ENCODE assay signal across 12 cellular contexts in genomic region chr18:36352384-36352783, GRCh38. TPM values are rescaled to one million over a fixed set of nuclear protein-coding genes. Genes with fewer than 3 reads are reported as not detected.
DNase-seq lines count a peak whose midpoint lies in the region; ATAC-seq and TF ChIP-seq lines count a peak whose summit lies in the region.
"Had no signal": no experiment of that assay in that cellular context is flagged by ENCODE, and none has a peak within 500 bp of the region (broad histone marks: within the 10 kb centered on the region; RNA-seq: fewer than 3 reads in every experiment).

No MANE protein-coding gene starts in this region.

- no peaks in the 10 kb centered on the region for H3K79me2 ChIP-seq in smooth muscle cell (ENCODE audit: low read depth)

- H3K4me1 ChIP-seq in RWPE2 (ENCODE audit: insufficient read depth, poor library complexity, severe bottlenecking) (peaks cover 34% of the 10 kb centered on the region), smooth muscle cell (ENCODE audit: low read depth) (peaks cover 19% of the 10 kb centered on the region)
- H3K4me1 ChIP-seq: upper lobe of left lung had no signal

- peak; percentile 82 for ATAC-seq in RWPE2 (ENCODE audit: low read depth)

- DNase-seq in DMS 273 (lab: John Stamatoyannopoulos, UW; ENCODE audit: unreplicated experiment) (peak; percentile 50), DMS 273 treated with DMSO at 0.1 percent for 48 hours (lab: John Stamatoyannopoulos, UW) (no peak), RWPE2 (ENCODE audit: low spot score) (no peak), fibroblast of pulmonary artery (ENCODE audit: low read depth) (peak; percentile 96), smooth muscle cell (lab: John Stamatoyannopoulos, UW; ENCODE audit: unreplicated experiment) (no peak), NCI-H510A treated with DMSO at 0.1 percent for 48 hours (lab: John Stamatoyannopoulos, UW) (no peak), NCI-H748 (lab: John Stamatoyannopoulos, UW; ENCODE audit: unreplicated experiment) (no peak)
- no peak for DNase-seq in activated CD8-positive, alpha-beta memory T cell treated with anti-CD3 and anti-CD28 coated beads, Interleukin-2, amount 50 U/mL, for 4 hours
- DNase-seq: NCI-H510A; stimulated activated CD4-positive, alpha-beta T cell treated with anti-CD3 and anti-CD28 coated beads, Interleukin-4, amount 100 ng/mL, for 4 hours; upper lobe of left lung had no signal

- no peaks in the 10 kb centered on the region for H3F3A ChIP-seq in smooth muscle cell (ENCODE audit: low read depth)

- H3K9ac ChIP-seq in smooth muscle cell (ENCODE audit: low read depth), result no peak overlapping the region

- WGBS in smooth muscle cell (ENCODE audit: low lambda C conversion rate), result 9% methylated on average over 3 of the region's 3 CpGs

- H3K9me3 ChIP-seq in RWPE2 (ENCODE audit: severe bottlenecking) (no peaks in the 10 kb centered on the region), smooth muscle cell (replicated peaks; ENCODE audit: low read depth) (no peaks in the 10 kb centered on the region)
- H3K9me3 ChIP-seq: upper lobe of left lung had no signal

- no peak overlapping the region for H2AFZ ChIP-seq in smooth muscle cell (ENCODE audit: low read depth)

- H3K27ac ChIP-seq in RWPE2 (ENCODE audit: poor library complexity, severe bottlenecking) (no peak overlapping the region), smooth muscle cell (ENCODE audit: low read depth) (no peak overlapping the region)
- H3K27ac ChIP-seq: upper lobe of left lung had no signal

- no peaks in the 10 kb centered on the region for H3K27me3 ChIP-seq in RWPE2 (ENCODE audit: insufficient read depth, poor library complexity, severe bottlenecking)
- H3K27me3 ChIP-seq in smooth muscle cell (ENCODE audit: low read depth), result no peaks in the 10 kb centered on the region
- H3K27me3 ChIP-seq: upper lobe of left lung had no signal

- TF ChIP-seq CTCF in RWPE2 (IDR thresholded peaks at IDR 0.05; ENCODE audit: poor library complexity, severe bottlenecking) (no peak), fibroblast of pulmonary artery (IDR thresholded peaks at IDR 0.05; ENCODE audit: low read length, missing control alignments) (no peak), smooth muscle cell (IDR thresholded peaks at IDR 0.05; ENCODE audit: borderline replicate concordance, insufficient read depth, poor library complexity, severe bottlenecking) (no peak)

- no peaks in the 10 kb centered on the region for H4K20me1 ChIP-seq in smooth muscle cell (ENCODE audit: low read depth)

- H3K4me3 ChIP-seq in RWPE2 (ENCODE audit: severe bottlenecking) (no peak overlapping the region), fibroblast of pulmonary artery (replicated peaks; ENCODE audit: low read depth, low read length) (no peak overlapping the region), smooth muscle cell (no peak overlapping the region)
- H3K4me3 ChIP-seq: upper lobe of left lung had no signal

- H3K36me3 ChIP-seq in RWPE2 (ENCODE audit: low read depth), result peaks cover 12% of the 10 kb centered on the region; the same call in 1 of the 2 replicates
- H3K36me3 ChIP-seq in smooth muscle cell (ENCODE audit: low read depth), result no peaks in the 10 kb centered on the region
- H3K36me3 ChIP-seq: upper lobe of left lung had no signal

- peak overlapping the region; percentile 19 for H3K4me2 ChIP-seq in smooth muscle cell

RNA-seq across cellular contexts. Expression of gene FHOD3, which starts 54.9 kb away (rescaled TPM):
- 19.4 and 21.8 TPM in 2 replicates for total RNA-seq in smooth muscle cell
- 6.3 and 8.6 TPM in 2 replicates for polyA plus RNA-seq in smooth muscle cell
- total RNA-seq: activated T-helper 2 cell treated with anti-CD3 and anti-CD28 coated beads, Interferon-gamma antibody, Interleukin-2, Interleukin-4, amounts not matched to agents 10 μg/mL and 5 μg/mL and 100 μg/mL, durations not matched to agents 14 hours and 24 hours and 36 hours had no signal

Comparison
In these comparisons a context has a peak if more than half of its experiments do, and no peak if none do; other contexts are left out.
1. DNase-seq: peak in DMS 273 (single experiment) and fibroblast of pulmonary artery (single experiment); none in DMS 273 treated with DMSO at 0.1 percent for 48 hours (single experiment), RWPE2 (single experiment), smooth muscle cell (single experiment), NCI-H510A treated with DMSO at 0.1 percent for 48 hours (single experiment), activated CD8-positive, alpha-beta memory T cell treated with anti-CD3 and anti-CD28 coated beads, Interleukin-2, amount 50 U/mL, for 4 hours (single experiment) and NCI-H748 (single experiment).